Comparison of ENCODE assay signal across 8 cellular contexts in the genomic region with DNA sequence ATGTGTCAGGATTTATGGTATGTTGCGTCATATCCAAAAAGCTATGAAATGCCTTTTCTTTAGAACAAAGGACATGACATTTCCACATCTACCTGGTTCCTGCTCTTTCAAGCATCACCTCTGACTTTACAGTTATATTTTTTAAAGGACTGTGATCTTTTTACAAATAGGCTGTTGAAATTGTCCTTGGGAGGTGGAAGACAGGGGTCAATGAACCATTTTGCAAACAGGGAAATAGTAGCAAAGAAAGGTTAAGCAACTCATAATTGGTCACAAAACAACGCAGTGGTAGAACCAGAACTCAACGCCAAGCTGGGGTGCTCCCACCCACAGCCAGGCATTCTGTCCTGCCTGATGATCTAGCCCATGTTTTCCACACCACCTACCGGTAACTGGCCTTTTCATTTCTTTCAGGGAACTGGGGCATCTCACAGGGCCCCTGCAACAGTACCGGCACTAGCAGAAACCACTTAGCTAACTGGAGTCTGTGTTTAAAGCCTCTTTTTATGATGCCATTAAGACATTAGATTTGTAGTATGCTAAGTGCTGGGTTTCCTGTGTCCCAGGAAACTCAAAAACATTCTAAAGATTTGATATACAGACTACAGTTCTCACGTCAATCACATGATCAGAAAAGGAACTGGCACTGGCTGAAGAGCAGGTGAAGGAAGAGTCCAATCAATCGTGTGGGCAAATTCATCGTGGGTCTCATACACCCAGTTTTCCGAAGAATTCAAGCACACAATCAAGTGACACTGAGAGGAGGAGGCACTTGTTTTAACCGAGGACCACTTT. TPM values are rescaled to one million over a fixed set of nuclear protein-coding genes. Genes with fewer than 3 reads are reported as not detected.
DNase-seq lines count a peak whose midpoint lies in the region; ATAC-seq and TF ChIP-seq lines count a peak whose summit lies in the region.

No MANE protein-coding gene starts in this region.

- no peak for ATAC-seq in GM18861 (IDR thresholded peaks at IDR 0.05; ENCODE audit: unreplicated experiment)

- no peaks in the 10 kb centered on the region for H3K9me3 ChIP-seq in prostate gland

- POLR2A ChIA-PET in HEK293T (lab: Yijun Ruan, JAX) = no interaction called here

- CTCF ChIA-PET in HEK293T (lab: Yijun Ruan, JAX) = interaction anchor here (0.5 to 1.9 kb wide), 5 partner anchors 10 to 360 kb away, joined by 3 to 9 read pairs (median 3); no protein-coding TSS in a partner anchor

- in situ Hi-C loops in GM13976 (cut with MboI; ENCODE audit: low sequenced_read_pairs, unreplicated experiment) = loop anchor here (10.0 to 25.0 kb wide), 2 partner anchors 165 to 358 kb away; no protein-coding TSS in a partner anchor

- H3K36me3 ChIP-seq in prostate gland = peaks cover 2 to 10% of the 10 kb centered on the region in 2 donors

- H3K4me1 ChIP-seq in prostate gland (replicated peaks) = peaks cover 9% of the 10 kb centered on the region

- no peak for TF ChIP-seq CTCF in VCaP (conservative IDR thresholded peaks at IDR 0.05)
- peak in 1 of 4 experiments; percentile 9 for TF ChIP-seq CTCF in prostate gland (IDR thresholded peaks at IDR 0.05)
- TF ChIP-seq CTCF in GM13976 (IDR thresholded peaks at IDR 0.05; ENCODE audit: borderline replicate concordance, control extremely low read depth, extremely low read depth, insufficient read depth, missing control alignments) = no peak

- intact Hi-C loops in prostate gland (cut with DNase I) = loop anchor here (2.0 to 10.0 kb wide), 6 partner anchors 195 to 625 kb away; a partner anchor contains a TSS

- DNase-seq in A172 (ENCODE audit: low spot score) = peak; percentile 80
- DNase-seq in HEK293T (ENCODE audit: extremely low spot score) = peak; percentile 33
- DNase-seq in fibroblast of peridontal ligament (ENCODE audit: extremely low read depth) = peak; percentile 88
- peak; percentile 46 for DNase-seq in prostate gland (ENCODE audit: low spot score)
- DNase-seq in NCI-H2171 (lab: John Stamatoyannopoulos, UW) = no peak
- no peak for DNase-seq in GM13976 (ENCODE audit: low spot score)

- no peak for TF ChIP-seq POLR2A in prostate gland (IDR thresholded peaks at IDR 0.05)

- no peaks in the 10 kb centered on the region for H3K27me3 ChIP-seq in prostate gland (replicated peaks; ENCODE audit: insufficient read depth)

- H3K4me3 ChIP-seq in prostate gland = no peak overlapping the region

- peak overlapping the region; percentile 50 for H3K27ac ChIP-seq in VCaP
- peak overlapping the region; percentile 68 to 69 for H3K27ac ChIP-seq in prostate gland

- WGBS in prostate gland = 23% methylated on average over 10 of the region's 10 CpGs

TF ChIP-seq in HEK293T, 16 proteins besides CTCF, POLR2A, EP300 and RAD21:
- no peak for TF ChIP-seq L3MBTL2 (conservative IDR thresholded peaks at IDR 0.05)
- no peak for TF ChIP-seq FOXA1 (IDR thresholded peaks at IDR 0.05)
- no peak for TF ChIP-seq LEF1 (IDR thresholded peaks at IDR 0.05; ENCODE audit: borderline replicate concordance)
- no peak for TF ChIP-seq ZNF384 (IDR thresholded peaks at IDR 0.05)
- TF ChIP-seq NFRKB (IDR thresholded peaks at IDR 0.05) = no peak
- no peak for TF ChIP-seq SUZ12 (IDR thresholded peaks at IDR 0.05)
- TF ChIP-seq, protein P1, sequence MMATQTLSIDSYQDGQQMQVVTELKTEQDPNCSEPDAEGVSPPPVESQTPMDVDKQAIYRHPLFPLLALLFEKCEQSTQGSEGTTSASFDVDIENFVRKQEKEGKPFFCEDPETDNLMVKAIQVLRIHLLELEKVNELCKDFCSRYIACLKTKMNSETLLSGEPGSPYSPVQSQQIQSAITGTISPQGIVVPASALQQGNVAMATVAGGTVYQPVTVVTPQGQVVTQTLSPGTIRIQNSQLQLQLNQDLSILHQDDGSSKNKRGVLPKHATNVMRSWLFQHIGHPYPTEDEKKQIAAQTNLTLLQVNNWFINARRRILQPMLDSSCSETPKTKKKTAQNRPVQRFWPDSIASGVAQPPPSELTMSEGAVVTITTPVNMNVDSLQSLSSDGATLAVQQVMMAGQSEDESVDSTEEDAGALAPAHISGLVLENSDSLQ (IDR thresholded peaks at IDR 0.05) = peak; percentile 31; the same call in 1 of the 2 replicates

RNA-seq across cellular contexts. Expression of a gene that starts 13.9 kb away (rescaled TPM):
- total RNA-seq in A172 (2014; rRNA removed; shearing (Covaris generic)) = 33.2 and 38.3 TPM in 2 replicates
- 10 to 100 TPM; 35.4 to 44.5 TPM for total RNA-seq in prostate gland

Comparison
In these comparisons a context has a peak if more than half of its experiments do, and no peak if none do; other contexts are left out.
1. DNase-seq: peak in A172 (single experiment), HEK293T (single experiment), fibroblast of peridontal ligament (single experiment) and prostate gland (single experiment); none in NCI-H2171 (single experiment) and GM13976 (single experiment).